17 cellular contexts compared by ENCODE assay signal in genomic region chr3:114231616-114232015, GRCh38. TPM values are rescaled to one million over a fixed set of nuclear protein-coding genes. Genes with fewer than 3 reads are reported as not detected.
DNase-seq lines count a peak whose midpoint lies in the region.
"Had no signal": no experiment of that assay in that cellular context is flagged by ENCODE, and none has a peak within 500 bp of the region (broad histone marks: within the 10 kb centered on the region; RNA-seq: fewer than 3 reads in every experiment).

No MANE protein-coding gene starts in this region.

- CTCF ChIA-PET in activated naive CD4-positive, alpha-beta T cell treated with anti-CD3 and anti-CD28 coated beads, Interleukin-2, amount 10 ng/mL, durations not matched to agents 7 days and 5 days (lab: Charles Lee) = interaction anchor here (1.2 kb wide), 1 partner anchor 18 kb away, joined by 3 read pairs; no protein-coding TSS in a partner anchor

- H3K36me3 Mint-ChIP-seq in IgD-negative memory B cell = peaks cover 2% of the 10 kb centered on the region
- H3K36me3 Mint-ChIP-seq in activated naive CD4-positive, alpha-beta T cell treated with anti-CD3 and anti-CD28 coated beads, Interleukin-2, amount 10 ng/mL, durations not matched to agents 7 days and 5 days = peaks cover 8% of the 10 kb centered on the region

- H3K27ac Mint-ChIP-seq in IgD-negative memory B cell = peak overlapping the region in 2 of 3 donors; percentile 73 to 81
- H3K27ac Mint-ChIP-seq in activated naive CD4-positive, alpha-beta T cell treated with anti-CD3 and anti-CD28 coated beads, Interleukin-2, amount 10 ng/mL, durations not matched to agents 7 days and 5 days = peak overlapping the region; percentile 91

- H3K9me3 Mint-ChIP-seq in IgD-negative memory B cell = no peaks in the 10 kb centered on the region
- peaks cover 3% of the 10 kb centered on the region for H3K9me3 Mint-ChIP-seq in activated naive CD4-positive, alpha-beta T cell treated with anti-CD3 and anti-CD28 coated beads, Interleukin-2, amount 10 ng/mL, durations not matched to agents 7 days and 5 days

- DNase-seq in activated CD4-positive, alpha-beta T cell treated with anti-CD3 and anti-CD28 coated beads, Interleukin-2, amount 50 U/mL, for 1 hour = peak; percentile 27
- DNase-seq in activated naive CD4-positive, alpha-beta T cell treated with anti-CD3 and anti-CD28 coated beads, Interleukin-2, amount 10 ng/mL, durations not matched to agents 7 days and 5 days = peak; percentile 54
- peak; percentile 45 for DNase-seq in stimulated activated CD8-positive, alpha-beta memory T cell treated with anti-CD3 and anti-CD28 coated beads, Interleukin-12 subunit alpha, Interleukin-12 subunit beta, amount 100 ng/mL, for 4 hours (ENCODE audit: low read depth)
- DNase-seq in iPS-NIHi7 (ENCODE audit: extremely low spot score) (no peak), NOMO-1 treated with dmso at 0.1 percent for 144 hours (lab: John Stamatoyannopoulos, UW; ENCODE audit: unreplicated experiment) (no peak), NCI-H524 treated with DMSO at 0.1 percent for 48 hours (lab: John Stamatoyannopoulos, UW) (no peak), NCI-H526 (lab: John Stamatoyannopoulos, UW) (no peak)
- DNase-seq: BE2C, body of pancreas, foreskin keratinocyte, IMR-90, mammary epithelial cell, NCI-H1105, NCI-H345, nucleus accumbens, SW 1271 had no signal

- peaks cover 13 to 20% (median 18%) of the 10 kb centered on the region in 3 donors for H3K4me1 Mint-ChIP-seq in IgD-negative memory B cell
- peaks cover 69% of the 10 kb centered on the region for H3K4me1 Mint-ChIP-seq in activated naive CD4-positive, alpha-beta T cell treated with anti-CD3 and anti-CD28 coated beads, Interleukin-2, amount 10 ng/mL, durations not matched to agents 7 days and 5 days

- H3K4me3 Mint-ChIP-seq in IgD-negative memory B cell = peak overlapping the region in 2 of 4 donors; percentile 23 to 53
- H3K4me3 Mint-ChIP-seq in activated naive CD4-positive, alpha-beta T cell treated with anti-CD3 and anti-CD28 coated beads, Interleukin-2, amount 10 ng/mL, durations not matched to agents 7 days and 5 days = no peak overlapping the region

- H3K27me3 Mint-ChIP-seq in IgD-negative memory B cell = no peaks in the 10 kb centered on the region
- no peaks in the 10 kb centered on the region for H3K27me3 Mint-ChIP-seq in activated naive CD4-positive, alpha-beta T cell treated with anti-CD3 and anti-CD28 coated beads, Interleukin-2, amount 10 ng/mL, durations not matched to agents 7 days and 5 days

RNA-seq across cellular contexts. Expression of gene ZNF80, which starts 5.8 kb away (rescaled TPM):
- polyA plus RNA-seq in IgD-negative memory B cell = not detected
- polyA plus RNA-seq: foreskin keratinocyte, IMR-90, mammary epithelial cell had no signal

RNA-seq across cellular contexts. Expression of gene DRD3, which starts 52.8 kb away (rescaled TPM):
- polyA plus RNA-seq in IgD-negative memory B cell = not detected
- polyA plus RNA-seq: foreskin keratinocyte, IMR-90, mammary epithelial cell had no signal

Comparison
In these comparisons a context has a peak if more than half of its experiments do, and no peak if none do; other contexts are left out.
1. DNase-seq: peak in activated CD4-positive, alpha-beta T cell treated with anti-CD3 and anti-CD28 coated beads, Interleukin-2, amount 50 U/mL, for 1 hour (single experiment), activated naive CD4-positive, alpha-beta T cell treated with anti-CD3 and anti-CD28 coated beads, Interleukin-2, amount 10 ng/mL, durations not matched to agents 7 days and 5 days (single experiment) and stimulated activated CD8-positive, alpha-beta memory T cell treated with anti-CD3 and anti-CD28 coated beads, Interleukin-12 subunit alpha, Interleukin-12 subunit beta, amount 100 ng/mL, for 4 hours (single experiment); none in iPS-NIHi7 (single experiment), NOMO-1 treated with dmso at 0.1 percent for 144 hours (single experiment), NCI-H524 treated with DMSO at 0.1 percent for 48 hours (single experiment) and NCI-H526 (0 of 2).